ENCODE assay signal across 9 cellular contexts in genomic region chr7:155660059-155660757, GRCh38. TPM values are rescaled to one million over a fixed set of nuclear protein-coding genes. Genes with fewer than 3 reads are reported as not detected.
DNase-seq lines count a peak whose midpoint lies in the region; ATAC-seq and TF ChIP-seq lines count a peak whose summit lies in the region.
"Had no signal": no experiment of that assay in that cellular context is flagged by ENCODE, and none has a peak within 500 bp of the region (broad histone marks: within the 10 kb centered on the region; RNA-seq: fewer than 3 reads in every experiment).

No MANE protein-coding gene starts in this region.

- H3K27me3 Mint-ChIP-seq in activated naive CD4-positive, alpha-beta T cell treated with anti-CD3 and anti-CD28 coated beads, Interleukin-2, amount 50 U/mL, for 24 hours = no peaks in the 10 kb centered on the region
- no peaks in the 10 kb centered on the region for H3K27me3 Mint-ChIP-seq in stimulated activated naive B cell treated with anti-CD40 and anti-IgM and Interleukin-4, amounts not matched to agents 10 μg/mL and 1 μg/mL and 100 μg/mL, for 72 hours
- no peaks in the 10 kb centered on the region for H3K27me3 Mint-ChIP-seq in WTC11 (ENCODE audit: low read depth)
- H3K27me3 Mint-ChIP-seq: B cell had no signal

- ATAC-seq in HG02763 (IDR thresholded peaks at IDR 0.05; ENCODE audit: unreplicated experiment) (peak; percentile 49), WTC11 (no peak)
- ATAC-seq in stimulated activated naive B cell treated with anti-CD40 and anti-IgM and Interleukin-4, amounts not matched to agents 10 μg/mL and 1 μg/mL and 100 μg/mL, for 72 hours (replicated peaks) = peak; percentile 64 to 90

- peaks cover 88% of the 10 kb centered on the region for H3K4me1 Mint-ChIP-seq in activated naive CD4-positive, alpha-beta T cell treated with anti-CD3 and anti-CD28 coated beads, Interleukin-2, amount 50 U/mL, for 24 hours
- peaks cover 42 to 67% of the 10 kb centered on the region in 2 donors for H3K4me1 Mint-ChIP-seq in stimulated activated naive B cell treated with anti-CD40 and anti-IgM and Interleukin-4, amounts not matched to agents 10 μg/mL and 1 μg/mL and 100 μg/mL, for 72 hours
- H3K4me1 Mint-ChIP-seq in WTC11 = peaks cover 22% of the 10 kb centered on the region

- no peak overlapping the region for H3K27ac ChIP-seq in RWPE1

- H3K36me3 Mint-ChIP-seq in activated naive CD4-positive, alpha-beta T cell treated with anti-CD3 and anti-CD28 coated beads, Interleukin-2, amount 50 U/mL, for 24 hours = peaks cover 12% of the 10 kb centered on the region
- H3K36me3 Mint-ChIP-seq in stimulated activated naive B cell treated with anti-CD40 and anti-IgM and Interleukin-4, amounts not matched to agents 10 μg/mL and 1 μg/mL and 100 μg/mL, for 72 hours = peaks cover 11 to 27% of the 10 kb centered on the region in 2 donors
- H3K36me3 Mint-ChIP-seq in WTC11 = peaks cover 7% of the 10 kb centered on the region

- peak overlapping the region; percentile 35 for H3K27ac Mint-ChIP-seq in activated naive CD4-positive, alpha-beta T cell treated with anti-CD3 and anti-CD28 coated beads, Interleukin-2, amount 50 U/mL, for 24 hours
- peak overlapping the region; percentile 72 for H3K27ac Mint-ChIP-seq in stimulated activated naive B cell treated with anti-CD40 and anti-IgM and Interleukin-4, amounts not matched to agents 10 μg/mL and 1 μg/mL and 100 μg/mL, for 72 hours
- H3K27ac Mint-ChIP-seq in WTC11 = no peak overlapping the region; the same call in 1 of the 2 replicates
- H3K27ac Mint-ChIP-seq: B cell had no signal

- no peak overlapping the region for H3K4me3 Mint-ChIP-seq in activated naive CD4-positive, alpha-beta T cell treated with anti-CD3 and anti-CD28 coated beads, Interleukin-2, amount 50 U/mL, for 24 hours
- no peak overlapping the region for H3K4me3 Mint-ChIP-seq in stimulated activated naive B cell treated with anti-CD40 and anti-IgM and Interleukin-4, amounts not matched to agents 10 μg/mL and 1 μg/mL and 100 μg/mL, for 72 hours
- no peak overlapping the region for H3K4me3 Mint-ChIP-seq in WTC11
- H3K4me3 Mint-ChIP-seq: B cell had no signal

- CTCF ChIA-PET in RWPE1 (lab: Yijun Ruan, JAX) = no interaction called here
- CTCF ChIA-PET in WTC11 (lab: Charles Lee) = interaction anchor here (1.7 kb wide), 1 partner anchor 62 kb away, joined by 6 read pairs; no protein-coding TSS in a partner anchor

- H3K9me3 Mint-ChIP-seq in activated naive CD4-positive, alpha-beta T cell treated with anti-CD3 and anti-CD28 coated beads, Interleukin-2, amount 50 U/mL, for 24 hours = no peaks in the 10 kb centered on the region
- peaks cover 3 to 4% of the 10 kb centered on the region in 2 donors for H3K9me3 Mint-ChIP-seq in stimulated activated naive B cell treated with anti-CD40 and anti-IgM and Interleukin-4, amounts not matched to agents 10 μg/mL and 1 μg/mL and 100 μg/mL, for 72 hours
- peaks cover 10% of the 10 kb centered on the region for H3K9me3 Mint-ChIP-seq in WTC11

- no peak for DNase-seq in activated naive CD4-positive, alpha-beta T cell treated with anti-CD3 and anti-CD28 coated beads, Interleukin-2, amount 50 U/mL, for 16 hours
- peak; percentile 25 for DNase-seq in MV-4-11 (lab: John Stamatoyannopoulos, UW)
- DNase-seq in stimulated activated naive B cell treated with anti-CD40 and anti-IgM and Interleukin-4, amounts not matched to agents 10 μg/mL and 1 μg/mL and 100 μg/mL, for 72 hours = no peak
- no peak for DNase-seq in RWPE1 (ENCODE audit: low spot score)
- no peak for DNase-seq in WTC11 (ENCODE audit: low spot score)
- no peak for DNase-seq in NOMO-1 treated with DMSO at 0.1 percent for 48 hours (lab: John Stamatoyannopoulos, UW; ENCODE audit: unreplicated experiment)

- TF ChIP-seq CTCF in RWPE1 (conservative IDR thresholded peaks at IDR 0.05; ENCODE audit: low read depth) (no peak), WTC11 (IDR thresholded peaks at IDR 0.05) (no peak)

- POLR2A ChIA-PET in RWPE1 (lab: Yijun Ruan, JAX; ENCODE audit: low non-redundant PET) = no interaction called here
- POLR2A ChIA-PET in WTC11 (lab: Charles Lee) = no interaction called here

TF ChIP-seq in WTC11, 78 proteins besides CTCF, POLR2A, EP300 and RAD21:
- TF ChIP-seq, protein P1, sequence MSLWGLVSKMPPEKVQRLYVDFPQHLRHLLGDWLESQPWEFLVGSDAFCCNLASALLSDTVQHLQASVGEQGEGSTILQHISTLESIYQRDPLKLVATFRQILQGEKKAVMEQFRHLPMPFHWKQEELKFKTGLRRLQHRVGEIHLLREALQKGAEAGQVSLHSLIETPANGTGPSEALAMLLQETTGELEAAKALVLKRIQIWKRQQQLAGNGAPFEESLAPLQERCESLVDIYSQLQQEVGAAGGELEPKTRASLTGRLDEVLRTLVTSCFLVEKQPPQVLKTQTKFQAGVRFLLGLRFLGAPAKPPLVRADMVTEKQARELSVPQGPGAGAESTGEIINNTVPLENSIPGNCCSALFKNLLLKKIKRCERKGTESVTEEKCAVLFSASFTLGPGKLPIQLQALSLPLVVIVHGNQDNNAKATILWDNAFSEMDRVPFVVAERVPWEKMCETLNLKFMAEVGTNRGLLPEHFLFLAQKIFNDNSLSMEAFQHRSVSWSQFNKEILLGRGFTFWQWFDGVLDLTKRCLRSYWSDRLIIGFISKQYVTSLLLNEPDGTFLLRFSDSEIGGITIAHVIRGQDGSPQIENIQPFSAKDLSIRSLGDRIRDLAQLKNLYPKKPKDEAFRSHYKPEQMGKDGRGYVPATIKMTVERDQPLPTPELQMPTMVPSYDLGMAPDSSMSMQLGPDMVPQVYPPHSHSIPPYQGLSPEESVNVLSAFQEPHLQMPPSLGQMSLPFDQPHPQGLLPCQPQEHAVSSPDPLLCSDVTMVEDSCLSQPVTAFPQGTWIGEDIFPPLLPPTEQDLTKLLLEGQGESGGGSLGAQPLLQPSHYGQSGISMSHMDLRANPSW (CRISPR knock-in tag; conservative IDR thresholded peaks at IDR 0.05; ENCODE audit: low read depth) = no peak
- TF ChIP-seq CREB1 (CRISPR knock-in tag; IDR thresholded peaks at IDR 0.05) = no peak
- no peak for TF ChIP-seq NFE2L1 (CRISPR knock-in tag; IDR thresholded peaks at IDR 0.05)
- TF ChIP-seq FOXP1 (CRISPR knock-in tag; IDR thresholded peaks at IDR 0.05; ENCODE audit: borderline replicate concordance) = no peak
- TF ChIP-seq, protein P2, sequence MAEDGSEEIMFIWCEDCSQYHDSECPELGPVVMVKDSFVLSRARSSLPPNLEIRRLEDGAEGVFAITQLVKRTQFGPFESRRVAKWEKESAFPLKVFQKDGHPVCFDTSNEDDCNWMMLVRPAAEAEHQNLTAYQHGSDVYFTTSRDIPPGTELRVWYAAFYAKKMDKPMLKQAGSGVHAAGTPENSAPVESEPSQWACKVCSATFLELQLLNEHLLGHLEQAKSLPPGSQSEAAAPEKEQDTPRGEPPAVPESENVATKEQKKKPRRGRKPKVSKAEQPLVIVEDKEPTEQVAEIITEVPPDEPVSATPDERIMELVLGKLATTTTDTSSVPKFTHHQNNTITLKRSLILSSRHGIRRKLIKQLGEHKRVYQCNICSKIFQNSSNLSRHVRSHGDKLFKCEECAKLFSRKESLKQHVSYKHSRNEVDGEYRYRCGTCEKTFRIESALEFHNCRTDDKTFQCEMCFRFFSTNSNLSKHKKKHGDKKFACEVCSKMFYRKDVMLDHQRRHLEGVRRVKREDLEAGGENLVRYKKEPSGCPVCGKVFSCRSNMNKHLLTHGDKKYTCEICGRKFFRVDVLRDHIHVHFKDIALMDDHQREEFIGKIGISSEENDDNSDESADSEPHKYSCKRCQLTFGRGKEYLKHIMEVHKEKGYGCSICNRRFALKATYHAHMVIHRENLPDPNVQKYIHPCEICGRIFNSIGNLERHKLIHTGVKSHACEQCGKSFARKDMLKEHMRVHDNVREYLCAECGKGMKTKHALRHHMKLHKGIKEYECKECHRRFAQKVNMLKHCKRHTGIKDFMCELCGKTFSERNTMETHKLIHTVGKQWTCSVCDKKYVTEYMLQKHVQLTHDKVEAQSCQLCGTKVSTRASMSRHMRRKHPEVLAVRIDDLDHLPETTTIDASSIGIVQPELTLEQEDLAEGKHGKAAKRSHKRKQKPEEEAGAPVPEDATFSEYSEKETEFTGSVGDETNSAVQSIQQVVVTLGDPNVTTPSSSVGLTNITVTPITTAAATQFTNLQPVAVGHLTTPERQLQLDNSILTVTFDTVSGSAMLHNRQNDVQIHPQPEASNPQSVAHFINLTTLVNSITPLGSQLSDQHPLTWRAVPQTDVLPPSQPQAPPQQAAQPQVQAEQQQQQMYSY (CRISPR knock-in tag; IDR thresholded peaks at IDR 0.05) = no peak
- no peak for TF ChIP-seq MYBL2 (CRISPR knock-in tag; IDR thresholded peaks at IDR 0.05)
- no peak for TF ChIP-seq FOXK1 (CRISPR knock-in tag; IDR thresholded peaks at IDR 0.05)
- TF ChIP-seq GABPB1 (CRISPR knock-in tag; IDR thresholded peaks at IDR 0.05) = no peak
- no peak for TF ChIP-seq USF2 (CRISPR knock-in tag; IDR thresholded peaks at IDR 0.05)
- TF ChIP-seq, protein P3, sequence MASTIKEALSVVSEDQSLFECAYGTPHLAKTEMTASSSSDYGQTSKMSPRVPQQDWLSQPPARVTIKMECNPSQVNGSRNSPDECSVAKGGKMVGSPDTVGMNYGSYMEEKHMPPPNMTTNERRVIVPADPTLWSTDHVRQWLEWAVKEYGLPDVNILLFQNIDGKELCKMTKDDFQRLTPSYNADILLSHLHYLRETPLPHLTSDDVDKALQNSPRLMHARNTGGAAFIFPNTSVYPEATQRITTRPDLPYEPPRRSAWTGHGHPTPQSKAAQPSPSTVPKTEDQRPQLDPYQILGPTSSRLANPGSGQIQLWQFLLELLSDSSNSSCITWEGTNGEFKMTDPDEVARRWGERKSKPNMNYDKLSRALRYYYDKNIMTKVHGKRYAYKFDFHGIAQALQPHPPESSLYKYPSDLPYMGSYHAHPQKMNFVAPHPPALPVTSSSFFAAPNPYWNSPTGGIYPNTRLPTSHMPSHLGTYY (CRISPR knock-in tag; IDR thresholded peaks at IDR 0.05) = no peak
- TF ChIP-seq TCF7 (CRISPR knock-in tag; IDR thresholded peaks at IDR 0.05; ENCODE audit: low read depth) = no peak
- no peak for TF ChIP-seq E2F5 (CRISPR knock-in tag; IDR thresholded peaks at IDR 0.05)

RNA-seq across cellular contexts. Expression of gene RBM33, which starts 15.7 kb away (rescaled TPM):
- total RNA-seq in WTC11 (2021) = 77.1 to 81.8 TPM (median 77.9 TPM) in 3 replicates
